ENCODE assay signal across 1 cellular context in the genomic region with DNA sequence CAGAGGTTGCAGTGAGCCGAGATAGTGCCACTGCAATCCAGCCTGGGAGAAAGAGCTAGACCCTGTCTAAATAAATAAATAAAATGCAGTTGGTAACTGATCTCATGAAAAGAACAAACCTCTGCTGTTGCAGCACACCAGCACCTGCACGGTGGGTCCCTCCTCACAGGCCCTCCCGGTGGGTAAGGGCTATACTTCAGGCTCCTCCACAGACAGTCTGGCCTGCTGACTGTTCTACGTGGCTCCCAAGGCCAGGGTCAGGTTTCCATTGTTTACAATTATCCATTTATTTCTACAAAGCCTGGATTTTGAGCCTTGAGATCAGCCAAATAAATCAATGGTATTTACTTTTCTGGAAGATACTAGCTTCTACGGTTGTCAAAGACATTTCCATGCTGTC.
TF ChIP-seq lines count a peak whose summit lies in the region.

No MANE protein-coding gene starts in this region.

TF ChIP-seq in HepG2, 621 proteins besides CTCF, POLR2A, EP300 and RAD21:
- TF ChIP-seq FOXA3 (CRISPR knock-in tag; IDR thresholded peaks at IDR 0.05) (0 out of 2 replicates have a peak, but pooled peaks have one; percentile 26), SRSF9 (IDR thresholded peaks at IDR 0.05; ENCODE audit: borderline replicate concordance, insufficient read depth, low read depth, low read length, poor library complexity, severe bottlenecking) (no peak), RARA (CRISPR knock-in tag; IDR thresholded peaks at IDR 0.05) (0 out of 2 replicates have a peak, but pooled peaks have one; percentile 22), GATAD2A (CRISPR knock-in tag; IDR thresholded peaks at IDR 0.05) (0 out of 2 replicates have a peak, but pooled peaks have one; percentile 38), MEIS1 (CRISPR knock-in tag; IDR thresholded peaks at IDR 0.05; ENCODE audit: borderline replicate concordance) (no peak), PLSCR1 (CRISPR knock-in tag; IDR thresholded peaks at IDR 0.05; ENCODE audit: borderline replicate concordance) (no peak), RARG (CRISPR knock-in tag; IDR thresholded peaks at IDR 0.05; ENCODE audit: low read depth) (no peak), NFYC (CRISPR knock-in tag; IDR thresholded peaks at IDR 0.05) (no peak), PAXIP1 (CRISPR knock-in tag; conservative IDR thresholded peaks at IDR 0.05) (peak; percentile 43)
- TF ChIP-seq, protein P1, sequence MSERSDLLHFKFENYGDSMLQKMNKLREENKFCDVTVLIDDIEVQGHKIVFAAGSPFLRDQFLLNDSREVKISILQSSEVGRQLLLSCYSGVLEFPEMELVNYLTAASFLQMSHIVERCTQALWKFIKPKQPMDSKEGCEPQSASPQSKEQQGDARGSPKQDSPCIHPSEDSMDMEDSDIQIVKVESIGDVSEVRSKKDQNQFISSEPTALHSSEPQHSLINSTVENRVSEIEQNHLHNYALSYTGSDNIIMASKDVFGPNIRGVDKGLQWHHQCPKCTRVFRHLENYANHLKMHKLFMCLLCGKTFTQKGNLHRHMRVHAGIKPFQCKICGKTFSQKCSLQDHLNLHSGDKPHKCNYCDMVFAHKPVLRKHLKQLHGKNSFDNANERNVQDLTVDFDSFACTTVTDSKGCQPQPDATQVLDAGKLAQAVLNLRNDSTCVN (CRISPR knock-in tag; IDR thresholded peaks at IDR 0.05; ENCODE audit: borderline replicate concordance): no peak
TF ChIP-seq in HepG2: peak in this region for 4.
